Comparison of ENCODE assay signal across 24 cellular contexts in genomic region chr15:66069751-66070150, GRCh38.
A peak's percentile ranks its signal among the peaks of the same experiment; 100 is the strongest.
DNase-seq lines count a peak whose midpoint lies in the region; ATAC-seq and TF ChIP-seq lines count a peak whose summit lies in the region.
"Had no signal": no experiment of that assay in that cellular context is flagged by ENCODE, and none has a peak within 500 bp of the region (broad histone marks: within the 10 kb centered on the region; RNA-seq: fewer than 3 reads in every experiment).

No MANE protein-coding gene starts in this region.

- H3K9ac ChIP-seq in endodermal cell (ENCODE audit: extremely low read depth, low read length, poor library complexity, severe bottlenecking) = no peak overlapping the region
- H3K9ac ChIP-seq: BLaER1 treated with 17β-estradiol and CSF1 and Interleukin-3, amounts not matched to agents 10 nM and 100 nM; KMS-11; SK-N-SH had no signal

- H3K27ac Mint-ChIP-seq in endodermal cell = no peak overlapping the region
- H3K27ac Mint-ChIP-seq in activated T-helper 2 cell treated with anti-CD3 and anti-CD28 coated beads, Interferon-gamma antibody, Interleukin-2, Interleukin-4, amounts not matched to agents 10 μg/mL and 5 μg/mL and 100 μg/mL, durations not matched to agents 14 hours and 24 hours and 36 hours = no peak overlapping the region
- H3K27ac Mint-ChIP-seq: CD4-positive, alpha-beta T cell had no signal

- H3K4me3 Mint-ChIP-seq in endodermal cell = no peak overlapping the region
- H3K4me3 Mint-ChIP-seq in activated T-helper 2 cell treated with anti-CD3 and anti-CD28 coated beads, Interferon-gamma antibody, Interleukin-2, Interleukin-4, amounts not matched to agents 10 μg/mL and 5 μg/mL and 100 μg/mL, durations not matched to agents 14 hours and 24 hours and 36 hours (ENCODE audit: low read depth) = no peak overlapping the region
- H3K4me3 Mint-ChIP-seq: CD4-positive, alpha-beta T cell had no signal

- intact Hi-C loops in sigmoid colon (cut with DNase I) = no loop called here
- intact Hi-C loops in activated T-helper 2 cell treated with anti-CD3 and anti-CD28 coated beads, Interferon-gamma antibody, Interleukin-2, Interleukin-4, amounts not matched to agents 10 μg/mL and 5 μg/mL and 100 μg/mL, durations not matched to agents 14 hours and 24 hours and 36 hours (cut with micrococcal nuclease) = no loop called here
- intact Hi-C loops in heart right ventricle (cut with DNase I) = no loop called here

- ATAC-seq in GM18909 (IDR thresholded peaks at IDR 0.05; ENCODE audit: poor library complexity, unreplicated experiment) = no peak
- ATAC-seq in heart right ventricle = no peak
- ATAC-seq: A549 had no signal

- TF ChIP-seq CTCF in endodermal cell (conservative IDR thresholded peaks at IDR 0.05) (no peak), sigmoid colon (IDR thresholded peaks at IDR 0.05) (no peak), heart right ventricle (IDR thresholded peaks at IDR 0.05) (no peak)

- 64 to 70% methylated on average over 2 of the region's 2 CpGs for WGBS in endodermal cell (ENCODE audit: insufficient coverage in 1 of 2, insufficient read length in 1 of 2), 2 experiments
- WGBS in sigmoid colon, 2 donors = 60 to 62% methylated on average over 2 of the region's 2 CpGs
- WGBS in heart right ventricle, 2 donors = 63 to 64% methylated on average over 2 of the region's 2 CpGs

- no peaks in the 10 kb centered on the region for H3K36me3 Mint-ChIP-seq in endodermal cell (ENCODE audit: low read depth)
- no peaks in the 10 kb centered on the region for H3K36me3 Mint-ChIP-seq in activated T-helper 2 cell treated with anti-CD3 and anti-CD28 coated beads, Interferon-gamma antibody, Interleukin-2, Interleukin-4, amounts not matched to agents 10 μg/mL and 5 μg/mL and 100 μg/mL, durations not matched to agents 14 hours and 24 hours and 36 hours (ENCODE audit: low read depth)

- H3K27me3 Mint-ChIP-seq in endodermal cell (ENCODE audit: insufficient read depth) = peaks cover 2% of the 10 kb centered on the region
- H3K27me3 Mint-ChIP-seq in activated T-helper 2 cell treated with anti-CD3 and anti-CD28 coated beads, Interferon-gamma antibody, Interleukin-2, Interleukin-4, amounts not matched to agents 10 μg/mL and 5 μg/mL and 100 μg/mL, durations not matched to agents 14 hours and 24 hours and 36 hours (ENCODE audit: low read depth) = peaks cover 8% of the 10 kb centered on the region
- H3K27me3 Mint-ChIP-seq: CD4-positive, alpha-beta T cell had no signal

- H3K4me1 Mint-ChIP-seq in endodermal cell = peaks cover 22% of the 10 kb centered on the region
- H3K4me1 Mint-ChIP-seq in activated T-helper 2 cell treated with anti-CD3 and anti-CD28 coated beads, Interferon-gamma antibody, Interleukin-2, Interleukin-4, amounts not matched to agents 10 μg/mL and 5 μg/mL and 100 μg/mL, durations not matched to agents 14 hours and 24 hours and 36 hours (ENCODE audit: low read depth) = no peaks in the 10 kb centered on the region

- no peak for TF ChIP-seq POLR2A in sigmoid colon (IDR thresholded peaks at IDR 0.05)

- no peaks in the 10 kb centered on the region for H3K9me3 ChIP-seq in endodermal cell (ENCODE audit: control insufficient read depth, low read length)
- no peaks in the 10 kb centered on the region for H3K9me3 ChIP-seq in sigmoid colon
- H3K9me3 ChIP-seq in heart right ventricle = no peaks in the 10 kb centered on the region
- H3K9me3 ChIP-seq: A549; BLaER1 treated with 17β-estradiol and CSF1 and Interleukin-3, amounts not matched to agents 10 nM and 100 nM; SK-N-SH had no signal

- DNase-seq in Daoy (ENCODE audit: low read depth) = peak; percentile 42
- DNase-seq in NCI-H69 (lab: John Stamatoyannopoulos, UW) = peak; percentile 17
- peak; percentile 40 for DNase-seq in endodermal cell
- DNase-seq in sigmoid colon = peak; percentile 10
- DNase-seq in activated T-helper 2 cell treated with anti-CD3 and anti-CD28 coated beads, Interferon-gamma antibody, Interleukin-2, Interleukin-4, amounts not matched to agents 10 μg/mL and 5 μg/mL and 100 μg/mL, durations not matched to agents 14 hours and 24 hours and 36 hours (ENCODE audit: low spot score) = no peak
- DNase-seq in heart right ventricle = no peak
- DNase-seq: AML-193; CD4-positive, alpha-beta T cell; IMR-90; NCI-H1048; NCI-H1417 treated with DMSO at 0.1 percent for 48 hours; NCI-H1694 treated with DMSO at 0.1 percent for 48 hours; NCI-H2081 treated with DMSO at 0.1 percent for 48 hours; NCI-H2171 treated with DMSO at 0.1 percent for 48 hours; NCI-H345; NCI-H524; NCI-H774; SIG-M5; SK-N-SH; SW 1271 had no signal

- no peak for TF ChIP-seq EP300 in sigmoid colon (IDR thresholded peaks at IDR 0.05)

- no peaks in the 10 kb centered on the region for H3K9me3 Mint-ChIP-seq in endodermal cell
- no peaks in the 10 kb centered on the region for H3K9me3 Mint-ChIP-seq in activated T-helper 2 cell treated with anti-CD3 and anti-CD28 coated beads, Interferon-gamma antibody, Interleukin-2, Interleukin-4, amounts not matched to agents 10 μg/mL and 5 μg/mL and 100 μg/mL, durations not matched to agents 14 hours and 24 hours and 36 hours
- H3K9me3 Mint-ChIP-seq: CD4-positive, alpha-beta T cell had no signal

- H3K27ac ChIP-seq in endodermal cell (ENCODE audit: low read depth, low read length) (no peak overlapping the region), sigmoid colon (no peak overlapping the region), heart right ventricle (no peak overlapping the region)
- H3K27ac ChIP-seq: A549; BLaER1 treated with 17β-estradiol and CSF1 and Interleukin-3, amounts not matched to agents 10 nM and 100 nM; KMS-11 had no signal

- no peaks in the 10 kb centered on the region for H3K4me1 ChIP-seq in endodermal cell (ENCODE audit: control insufficient read depth, insufficient read depth, low read length)
- peaks cover 0 to 15% (median 13%) of the 10 kb centered on the region in 4 donors for H3K4me1 ChIP-seq in sigmoid colon
- peaks cover 0 to 12% (median 5%) of the 10 kb centered on the region in 9 donors for H3K4me1 ChIP-seq in heart right ventricle
- H3K4me1 ChIP-seq: A549 had no signal

- H3K27me3 ChIP-seq in endodermal cell (ENCODE audit: control insufficient read depth, insufficient read depth, low read length, poor library complexity, severe bottlenecking) (no peaks in the 10 kb centered on the region), sigmoid colon (no peaks in the 10 kb centered on the region), heart right ventricle (peaks cover 0 to 6% (median 0%) of the 10 kb centered on the region in 7 donors)
- H3K27me3 ChIP-seq: BLaER1 treated with 17β-estradiol and CSF1 and Interleukin-3, amounts not matched to agents 10 nM and 100 nM had no signal

- no peak overlapping the region for H3K4me3 ChIP-seq in endodermal cell (ENCODE audit: low read length)
- H3K4me3 ChIP-seq in sigmoid colon = no peak overlapping the region
- H3K4me3 ChIP-seq in heart right ventricle = no peak overlapping the region
- H3K4me3 ChIP-seq: A549; BLaER1 treated with 17β-estradiol and CSF1 and Interleukin-3, amounts not matched to agents 10 nM and 100 nM had no signal

- no peaks in the 10 kb centered on the region for H3K36me3 ChIP-seq in endodermal cell (ENCODE audit: control insufficient read depth, insufficient read depth, low read length)
- H3K36me3 ChIP-seq in sigmoid colon = no peaks in the 10 kb centered on the region
- H3K36me3 ChIP-seq in heart right ventricle = no peaks in the 10 kb centered on the region
- H3K36me3 ChIP-seq: BLaER1 treated with 17β-estradiol and CSF1 and Interleukin-3, amounts not matched to agents 10 nM and 100 nM had no signal

Comparison
In these comparisons a context has a peak if more than half of its experiments do, and no peak if none do; other contexts are left out.
1. DNase-seq: peak in Daoy (single experiment), NCI-H69 (single experiment), endodermal cell (single experiment) and sigmoid colon (single experiment); none in activated T-helper 2 cell treated with anti-CD3 and anti-CD28 coated beads, Interferon-gamma antibody, Interleukin-2, Interleukin-4, amounts not matched to agents 10 μg/mL and 5 μg/mL and 100 μg/mL, durations not matched to agents 14 hours and 24 hours and 36 hours (single experiment) and heart right ventricle (0 of 2).